6 cellular contexts compared by ENCODE assay signal in the genomic region with DNA sequence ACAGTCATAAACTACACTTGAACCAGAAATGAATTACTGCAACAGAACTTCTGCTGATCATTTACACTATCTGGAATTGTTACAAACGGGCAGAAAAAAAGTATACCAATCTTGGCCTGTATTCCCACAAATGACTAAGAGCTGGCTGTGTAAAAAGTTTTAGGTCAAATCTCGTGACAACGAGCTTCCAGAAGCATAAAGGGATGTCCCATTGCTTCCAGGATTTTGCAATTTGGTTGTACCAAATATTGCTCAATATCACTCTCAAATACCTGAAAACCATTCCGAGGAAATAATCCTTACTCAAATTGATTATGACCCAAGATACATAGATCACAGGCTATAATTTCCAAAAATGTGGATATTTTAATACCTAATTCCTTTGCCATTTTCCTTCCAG.
"Had no signal": no experiment of that assay in that cellular context is flagged by ENCODE, and none has a peak within 500 bp of the region (broad histone marks: within the 10 kb centered on the region; RNA-seq: fewer than 3 reads in every experiment).

No MANE protein-coding gene starts in this region.

- H2AFZ ChIP-seq: GM23338 had no signal

- FAIRE-seq: H1, H54, HTR-8/SVneo had no signal

- H3K4me2 ChIP-seq: GM23338 had no signal

- ATAC-seq: GM23338 had no signal

- H3K4me3 ChIP-seq: GM23338 had no signal

- DNase-seq: H9, HCEC 1CT had no signal
